11 cellular contexts compared by ENCODE assay signal in genomic region chr12:95182868-95183415, GRCh38. TPM values are rescaled to one million over a fixed set of nuclear protein-coding genes. Genes with fewer than 3 reads are reported as not detected.
DNase-seq lines count a peak whose midpoint lies in the region; ATAC-seq and TF ChIP-seq lines count a peak whose summit lies in the region.
"Had no signal": no experiment of that assay in that cellular context is flagged by ENCODE, and none has a peak within 500 bp of the region (broad histone marks: within the 10 kb centered on the region; RNA-seq: fewer than 3 reads in every experiment).

No MANE protein-coding gene starts in this region.

- peaks cover 6% of the 10 kb centered on the region for H3F3A ChIP-seq in SK-N-SH (replicated peaks; ENCODE audit: insufficient read depth)

- CTCF ChIA-PET in SK-N-SH (lab: Yijun Ruan, JAX) = no interaction called here
- CTCF ChIA-PET in CD8-positive, alpha-beta T cell (lab: Charles Lee) = no interaction called here

- H3K4me3 ChIP-seq in SK-N-SH (ENCODE audit: low read depth in 2 of 2, low read length in 1 of 2) = no peak overlapping the region
- no peak overlapping the region for H3K4me3 ChIP-seq in fibroblast of villous mesenchyme (ENCODE audit: low read depth, low read length)
- H3K4me3 ChIP-seq in CD8-positive, alpha-beta T cell (ENCODE audit: low read depth, low read length) = no peak overlapping the region

- H3K4me2 ChIP-seq in SK-N-SH = no peak overlapping the region

- TF ChIP-seq RAD21 in SK-N-SH (IDR thresholded peaks at IDR 0.05; ENCODE audit: low read length) = no peak

- H3K4me3 Mint-ChIP-seq in CD8-positive, alpha-beta T cell = no peak overlapping the region

- DNase-seq in AG08395 (ENCODE audit: low spot score) (peak; percentile 64), SK-N-SH (no peak), fibroblast of villous mesenchyme (ENCODE audit: low read depth) (peak; percentile 43), NCI-H2107 (lab: John Stamatoyannopoulos, UW) (no peak), NCI-H510A treated with DMSO at 0.1 percent for 48 hours (lab: John Stamatoyannopoulos, UW) (no peak)
- DNase-seq in CD8-positive, alpha-beta T cell = no peak
- no peak for DNase-seq in effector CD8-positive, alpha-beta T cell (lab: John Stamatoyannopoulos, UW)
- DNase-seq: activated CD4-positive, CD25-positive, alpha-beta regulatory T cell treated with anti-CD3 and anti-CD28 coated beads, Interleukin-2, amount 50 U/mL, for 72 hours; GDM1; NCI-H2081 had no signal

- intact Hi-C loops in CD8-positive, alpha-beta T cell (cut with DNase I, micrococcal nuclease) = no loop called here

- H4K20me1 ChIP-seq in SK-N-SH (ENCODE audit: insufficient read depth) = no peaks in the 10 kb centered on the region

- POLR2A ChIA-PET in SK-N-SH (lab: Yijun Ruan, JAX) = interaction anchor here (0.5 kb wide), 1 partner anchor 19 kb away, joined by 3 read pairs; no protein-coding TSS in a partner anchor
- POLR2A ChIA-PET in CD8-positive, alpha-beta T cell (lab: Charles Lee) = no interaction called here

- no peaks in the 10 kb centered on the region for H3K36me3 ChIP-seq in SK-N-SH (replicated peaks in 1 of 2; ENCODE audit: control insufficient read depth in 1 of 2, insufficient read depth in 2 of 2, low read length in 1 of 2)
- no peaks in the 10 kb centered on the region for H3K36me3 ChIP-seq in CD8-positive, alpha-beta T cell (ENCODE audit: insufficient read depth, low read length)

- peak; percentile 62 for ATAC-seq in GM19351 (IDR thresholded peaks at IDR 0.05; ENCODE audit: unreplicated experiment)
- no peak for ATAC-seq in CD8-positive, alpha-beta T cell

- no peaks in the 10 kb centered on the region for H3K36me3 Mint-ChIP-seq in CD8-positive, alpha-beta T cell

- 28% methylated on average over 5 of the region's 5 CpGs for WGBS in SK-N-SH (ENCODE audit: low lambda C conversion rate)

- H3K27me3 Mint-ChIP-seq in CD8-positive, alpha-beta T cell (ENCODE audit: low read depth) = no peaks in the 10 kb centered on the region

- no peaks in the 10 kb centered on the region for H3K9me3 ChIP-seq in SK-N-SH
- no peaks in the 10 kb centered on the region for H3K9me3 ChIP-seq in CD8-positive, alpha-beta T cell (ENCODE audit: low read length)

- no peaks in the 10 kb centered on the region for H3K9me2 ChIP-seq in SK-N-SH

- no peaks in the 10 kb centered on the region for H3K79me2 ChIP-seq in SK-N-SH (ENCODE audit: insufficient read depth)

- H3K4me1 ChIP-seq in SK-N-SH (ENCODE audit: control insufficient read depth in 1 of 2, insufficient read depth in 2 of 2, low read depth in 1 of 2, low read length in 1 of 2) = no peaks in the 10 kb centered on the region; a peak in 1 of 4 replicates
- H3K4me1 ChIP-seq in CD8-positive, alpha-beta T cell (ENCODE audit: insufficient read depth, low read length) = no peaks in the 10 kb centered on the region

- no peaks in the 10 kb centered on the region for H3K9me3 Mint-ChIP-seq in CD8-positive, alpha-beta T cell

- H3K27ac Mint-ChIP-seq in CD8-positive, alpha-beta T cell = no peak overlapping the region

- no peak overlapping the region for H2AFZ ChIP-seq in SK-N-SH (ENCODE audit: low read depth)

- H3K27ac ChIP-seq in SK-N-SH (ENCODE audit: low read depth in 2 of 2, low read length in 1 of 2) = peak overlapping the region; percentile 3 to 80; a peak in 3 of 4 replicates
- no peak overlapping the region for H3K27ac ChIP-seq in CD8-positive, alpha-beta T cell (ENCODE audit: low read depth, low read length)

- no peak overlapping the region for H3K9ac ChIP-seq in SK-N-SH

- TF ChIP-seq CTCF in SK-N-SH (IDR thresholded peaks at IDR 0.05) (no peak), fibroblast of villous mesenchyme (IDR thresholded peaks at IDR 0.05; ENCODE audit: insufficient read depth, low read depth, low read length) (no peak)
- no peak for TF ChIP-seq CTCF in CD8-positive, alpha-beta T cell (IDR thresholded peaks at IDR 0.05)

- TF ChIP-seq EP300 in SK-N-SH (IDR thresholded peaks at IDR 0.05; ENCODE audit: borderline replicate concordance in 1 of 2, low read depth in 1 of 2, low read length in 1 of 2) = 0 out of 4 replicates have a peak, but pooled peaks of 1 of the 2 experiments have one; percentile 36

- no peaks in the 10 kb centered on the region for H3K4me1 Mint-ChIP-seq in CD8-positive, alpha-beta T cell (ENCODE audit: low read depth)

- no peaks in the 10 kb centered on the region for H3K27me3 ChIP-seq in SK-N-SH (ENCODE audit: insufficient read depth)
- H3K27me3 ChIP-seq in CD8-positive, alpha-beta T cell (ENCODE audit: insufficient read depth, low read length) = no peaks in the 10 kb centered on the region

TF ChIP-seq in SK-N-SH, 30 proteins besides CTCF, POLR2A, EP300 and RAD21:
- TF ChIP-seq JUND (IDR thresholded peaks at IDR 0.05) = peak; percentile 27; the same call in 1 of the 2 replicates
- TF ChIP-seq NRF1 (IDR thresholded peaks at IDR 0.05; ENCODE audit: low read depth, low read length) = no peak
- TF ChIP-seq FOSL2 (IDR thresholded peaks at IDR 0.05; ENCODE audit: borderline replicate concordance, low read depth) = peak; percentile 69; the same call in 1 of the 2 replicates
- TF ChIP-seq TCF12 (IDR thresholded peaks at IDR 0.05) = peak; percentile 73
- TF ChIP-seq FOXJ3 (CRISPR knock-in tag; IDR thresholded peaks at IDR 0.05) = no peak
- 0 out of 2 replicates have a peak, but pooled peaks have one; percentile 51 for TF ChIP-seq FOXM1 (IDR thresholded peaks at IDR 0.05; ENCODE audit: low read depth)
- 0 out of 2 replicates have a peak, but pooled peaks have one; percentile 31 for TF ChIP-seq MAX (IDR thresholded peaks at IDR 0.05; ENCODE audit: low read depth)
- 0 out of 2 replicates have a peak, but pooled peaks have one; percentile 20 for TF ChIP-seq PBX3 (IDR thresholded peaks at IDR 0.05)

RNA-seq across cellular contexts. Expression of gene FGD6, which starts 34.3 kb away (rescaled TPM):
- 2.8 and 3.8 TPM in 2 replicates for polyA plus RNA-seq in SK-N-SH (2012; rRNA removed)
- 2.4 and 2.7 TPM in 2 replicates for polyA plus RNA-seq in SK-N-SH (2012; cell fraction: cytosol; rRNA removed)
- 3.9 and 9.8 TPM in 2 replicates for polyA plus RNA-seq in SK-N-SH (2012; cell fraction: nucleus; rRNA removed)
- 11.9 and 18.1 TPM in 2 replicates for total RNA-seq in fibroblast of villous mesenchyme
- total RNA-seq in CD8-positive, alpha-beta T cell = 1 to 10 TPM in 1 of 2 experiments, under 1 TPM in 1; 0.94 to 1.6 TPM

RNA-seq across cellular contexts. Expression of gene VEZT, which starts 34.7 kb away (rescaled TPM):
- polyA plus RNA-seq in SK-N-SH (2012; rRNA removed) = 41.2 and 55.0 TPM in 2 replicates
- polyA plus RNA-seq in SK-N-SH (2012; cell fraction: cytosol; rRNA removed) = 58.3 and 62.7 TPM in 2 replicates
- 20.6 and 53.6 TPM in 2 replicates for polyA plus RNA-seq in SK-N-SH (2012; cell fraction: nucleus; rRNA removed)
- 73.4 and 84.6 TPM in 2 replicates for total RNA-seq in fibroblast of villous mesenchyme
- 10 to 100 TPM; 48.4 to 57.7 TPM for total RNA-seq in CD8-positive, alpha-beta T cell

Comparison
In these comparisons a context has a peak if more than half of its experiments do, and no peak if none do; other contexts are left out.
1. DNase-seq: peak in AG08395 (single experiment) and fibroblast of villous mesenchyme (single experiment); none in SK-N-SH (single experiment), CD8-positive, alpha-beta T cell (0 of 7), NCI-H2107 (single experiment), effector CD8-positive, alpha-beta T cell (single experiment) and NCI-H510A treated with DMSO at 0.1 percent for 48 hours (single experiment).